Comparison of ENCODE assay signal across 17 cellular contexts in genomic region chr3:13698498-13698897, GRCh38.
"Had no signal": no experiment of that assay in that cellular context is flagged by ENCODE, and none has a peak within 500 bp of the region (broad histone marks: within the 10 kb centered on the region; RNA-seq: fewer than 3 reads in every experiment).

No MANE protein-coding gene starts in this region.

- H3K4me3 Mint-ChIP-seq: activated CD4-positive, alpha-beta T cell treated with anti-CD3 and anti-CD28 coated beads, Interleukin-2, amount 10 ng/mL, durations not matched to agents 7 days and 5 days; activated CD8-positive, alpha-beta T cell treated with anti-CD3 and anti-CD28 coated beads, Interleukin-2, amount 10 ng/mL, durations not matched to agents 7 days and 5 days; activated T-cell treated with anti-CD3 and anti-CD28 coated beads, Interleukin-2, amount 50 U/mL, for 4 hours; naive thymus-derived CD4-positive, alpha-beta T cell; stimulated activated effector memory CD8-positive, alpha-beta T cell treated with anti-CD3 and anti-CD28 coated beads, Interleukin-12 subunit alpha, Interleukin-12 subunit beta, amount 100 ng/mL, for 72 hours had no signal

- H3K27ac Mint-ChIP-seq: activated CD4-positive, alpha-beta T cell treated with anti-CD3 and anti-CD28 coated beads, Interleukin-2, amount 10 ng/mL, durations not matched to agents 7 days and 5 days; activated CD8-positive, alpha-beta T cell treated with anti-CD3 and anti-CD28 coated beads, Interleukin-2, amount 10 ng/mL, durations not matched to agents 7 days and 5 days; naive thymus-derived CD4-positive, alpha-beta T cell; stimulated activated effector memory CD8-positive, alpha-beta T cell treated with anti-CD3 and anti-CD28 coated beads, Interleukin-12 subunit alpha, Interleukin-12 subunit beta, amount 100 ng/mL, for 72 hours had no signal

- H3K4me1 Mint-ChIP-seq: activated CD4-positive, alpha-beta T cell treated with anti-CD3 and anti-CD28 coated beads, Interleukin-2, amount 10 ng/mL, durations not matched to agents 7 days and 5 days; stimulated activated effector memory CD8-positive, alpha-beta T cell treated with anti-CD3 and anti-CD28 coated beads, Interleukin-12 subunit alpha, Interleukin-12 subunit beta, amount 100 ng/mL, for 72 hours had no signal

- H3K9me3 Mint-ChIP-seq: activated CD4-positive, alpha-beta T cell treated with anti-CD3 and anti-CD28 coated beads, Interleukin-2, amount 10 ng/mL, durations not matched to agents 7 days and 5 days; activated T-cell treated with anti-CD3 and anti-CD28 coated beads, Interleukin-2, amount 50 U/mL, for 4 hours; stimulated activated effector memory CD8-positive, alpha-beta T cell treated with anti-CD3 and anti-CD28 coated beads, Interleukin-12 subunit alpha, Interleukin-12 subunit beta, amount 100 ng/mL, for 72 hours had no signal

- H3K27me3 Mint-ChIP-seq: activated CD4-positive, alpha-beta T cell treated with anti-CD3 and anti-CD28 coated beads, Interleukin-2, amount 10 ng/mL, durations not matched to agents 7 days and 5 days had no signal

- ATAC-seq: activated CD8-positive, alpha-beta T cell treated with anti-CD3 and anti-CD28 coated beads, Interleukin-2, amount 10 ng/mL, durations not matched to agents 7 days and 5 days; activated T-cell treated with anti-CD3 and anti-CD28 coated beads, Interleukin-2, amount 50 U/mL, for 4 hours; naive thymus-derived CD4-positive, alpha-beta T cell; stimulated activated effector memory CD8-positive, alpha-beta T cell treated with anti-CD3 and anti-CD28 coated beads, Interleukin-12 subunit alpha, Interleukin-12 subunit beta, amount 100 ng/mL, for 72 hours had no signal

- H3K4me3 ChIP-seq: ascending aorta, breast epithelium, coronary artery, sigmoid colon, stomach had no signal

- H3K27me3 ChIP-seq: ascending aorta had no signal

- H3K4me1 ChIP-seq: ascending aorta, breast epithelium, sigmoid colon, stomach had no signal

- DNase-seq: activated CD4-positive, alpha-beta T cell treated with anti-CD3 and anti-CD28 coated beads, Interleukin-2, amount 10 ng/mL, durations not matched to agents 7 days and 5 days; activated CD8-positive, alpha-beta T cell treated with anti-CD3 and anti-CD28 coated beads, Interleukin-2, amount 10 ng/mL, durations not matched to agents 7 days and 5 days; activated effector memory CD4-positive, alpha-beta T cell treated with Interleukin-2 at 50 U/mL for 16 hours; activated naive CD4-positive, alpha-beta T cell treated with anti-CD3 and anti-CD28 coated beads, Interleukin-2, amount 50 U/mL, for 16 hours; activated T-cell treated with anti-CD3 and anti-CD28 coated beads, Interleukin-2, amount 50 U/mL, for 4 hours; head of caudate nucleus; mesenchymal stem cell; naive thymus-derived CD4-positive, alpha-beta T cell; sigmoid colon; stimulated activated CD4-positive, alpha-beta T cell treated with anti-CD3 and anti-CD28 coated beads, Interleukin-4, amount 100 ng/mL, for 24 hours; stomach; T-helper 9 cell; trophoblast cell had no signal

- H3K9me3 ChIP-seq: ascending aorta, breast epithelium, sigmoid colon had no signal

- H3K36me3 Mint-ChIP-seq: naive thymus-derived CD4-positive, alpha-beta T cell; stimulated activated effector memory CD8-positive, alpha-beta T cell treated with anti-CD3 and anti-CD28 coated beads, Interleukin-12 subunit alpha, Interleukin-12 subunit beta, amount 100 ng/mL, for 72 hours had no signal

- H3K36me3 ChIP-seq: ascending aorta, breast epithelium, sigmoid colon, stomach had no signal
